3 cellular contexts compared by ENCODE assay signal in genomic region chr14:81429749-81430148, GRCh38. TPM values are rescaled to one million over a fixed set of nuclear protein-coding genes. Genes with fewer than 3 reads are reported as not detected.
"Had no signal": no experiment of that assay in that cellular context is flagged by ENCODE, and none has a peak within 500 bp of the region (broad histone marks: within the 10 kb centered on the region; RNA-seq: fewer than 3 reads in every experiment).

No MANE protein-coding gene starts in this region.

RNA-seq across cellular contexts. Expression of gene STON2, which starts 29.6 kb away (rescaled TPM):
- total RNA-seq: activated naive CD8-positive, alpha-beta T cell treated with anti-CD3 and anti-CD28 coated beads, Interleukin-2, amount 10 ng/mL, durations not matched to agents 7 days and 5 days; activated T-helper 2 cell treated with anti-CD3 and anti-CD28 coated beads, Interferon-gamma antibody, Interleukin-2, Interleukin-4, amounts not matched to agents 10 μg/mL and 5 μg/mL and 100 μg/mL, durations not matched to agents 14 hours and 24 hours and 36 hours; T-helper 2 cell treated with Interferon-gamma antibody and Interleukin-4, amounts not matched to agents 100 ng/mL and 5 ng/mL, for 36 hours had no signal
